In genomic region chr6:161169690-161170089, GRCh38 we compare ENCODE assay signal across 9 cellular contexts.
DNase-seq lines count a peak whose midpoint lies in the region; ATAC-seq, FAIRE-seq and TF ChIP-seq lines count a peak whose summit lies in the region.
"Had no signal": no experiment of that assay in that cellular context is flagged by ENCODE, and none has a peak within 500 bp of the region (broad histone marks: within the 10 kb centered on the region; RNA-seq: fewer than 3 reads in every experiment).

No MANE protein-coding gene starts in this region.

- whole genome bisulfite sequencing in GM12878 (ENCODE audit: insufficient coverage, insufficient replicate concordance, low lambda C conversion rate, missing lambda C conversion rate), result 51% methylated on average over 4 of the region's 4 CpGs

- POLR2A ChIA-PET in GM12878 (lab: Charles Lee), result no interaction called here

- intact Hi-C loops in GM12878 (cut with micrococcal nuclease; ENCODE audit: unreplicated experiment), result no loop called here
- intact Hi-C loops in vagina (cut with DNase I), result no loop called here

- H3K4me3 ChIP-seq in GM12878 (no peak overlapping the region; the same call in 1 of the 2 replicates), vagina (no peak overlapping the region)

- H4K20me1 ChIP-seq in GM12878 (ENCODE audit: control insufficient read depth, insufficient read depth), result no peaks in the 10 kb centered on the region

- peak overlapping the region; percentile 28 for H3K4me2 ChIP-seq in GM12878 (ENCODE audit: control insufficient read depth, insufficient read depth)

- peaks cover 29% of the 10 kb centered on the region for H3K4me1 Mint-ChIP-seq in nephron
- peaks cover 26 to 29% of the 10 kb centered on the region in 2 donors for H3K4me1 Mint-ChIP-seq in natural killer cell treated with Interleukin-12 subunit alpha and Interleukin-12 subunit beta and Interleukin-15 and Interleukin-18, amount 100 ng/mL, for 72 hours (ENCODE audit: low read depth in 2 of 2)

- H3K79me2 ChIP-seq in GM12878 (ENCODE audit: control insufficient read depth, insufficient read depth, low read length), result no peaks in the 10 kb centered on the region

- H2AFZ ChIP-seq in GM12878 (ENCODE audit: control insufficient read depth, low read depth, low read length), result no peak overlapping the region

- in situ Hi-C loops in GM12878 (cut with MboI), result no loop called here

- peaks cover 46% of the 10 kb centered on the region for H3K36me3 Mint-ChIP-seq in nephron (ENCODE audit: low read depth)
- no peaks in the 10 kb centered on the region for H3K36me3 Mint-ChIP-seq in natural killer cell treated with Interleukin-12 subunit alpha and Interleukin-12 subunit beta and Interleukin-15 and Interleukin-18, amount 100 ng/mL, for 72 hours

- no peaks in the 10 kb centered on the region for H3K9me3 ChIP-seq in GM12878 (replicated peaks; ENCODE audit: control insufficient read depth, insufficient read depth, low read length)
- no peaks in the 10 kb centered on the region for H3K9me3 ChIP-seq in vagina

- FAIRE-seq in GM12878 (lab: Jason Lieb, UNC), result no peak

- H3K9me3 Mint-ChIP-seq in nephron, result peaks cover 18% of the 10 kb centered on the region
- no peaks in the 10 kb centered on the region for H3K9me3 Mint-ChIP-seq in natural killer cell treated with Interleukin-12 subunit alpha and Interleukin-12 subunit beta and Interleukin-15 and Interleukin-18, amount 100 ng/mL, for 72 hours

- no TSS peak for BruUV-seq in GM12878 (replicated peaks; lab: Mats Ljungman, UMichigan)

- H3K27ac ChIP-seq in GM12878 (ENCODE audit: control insufficient read depth, insufficient read depth) (no peak overlapping the region), vagina (no peak overlapping the region)

- no peaks in the 10 kb centered on the region for H3K27me3 ChIP-seq in GM12878 (replicated peaks in 1 of 2; ENCODE audit: control insufficient read depth in 2 of 2, insufficient read depth in 2 of 2, low read length in 1 of 2)
- H3K27me3 ChIP-seq in vagina, result no peaks in the 10 kb centered on the region

- no peaks in the 10 kb centered on the region for H3K27me3 Mint-ChIP-seq in nephron (ENCODE audit: low read depth)
- no peaks in the 10 kb centered on the region for H3K27me3 Mint-ChIP-seq in natural killer cell treated with Interleukin-12 subunit alpha and Interleukin-12 subunit beta and Interleukin-15 and Interleukin-18, amount 100 ng/mL, for 72 hours

- TF ChIP-seq RAD21 in GM12878 (IDR thresholded peaks at IDR 0.05; ENCODE audit: insufficient read depth, low read depth, low read length), result no peak

- H3K36me3 ChIP-seq in GM12878 (ENCODE audit: control insufficient read depth in 2 of 2, insufficient read depth in 2 of 2, low read length in 1 of 2) (no peaks in the 10 kb centered on the region), vagina (no peaks in the 10 kb centered on the region)

- DNase-seq in Daoy (ENCODE audit: low read depth), result peak; percentile 88
- peak; percentile 48 for DNase-seq in NCI-H2107 (lab: John Stamatoyannopoulos, UW)
- no peak for DNase-seq in GM12878 (ENCODE audit: low read depth, low spot score)
- DNase-seq in activated gamma-delta T cell (lab: John Stamatoyannopoulos, UW), result no peak
- DNase-seq in vagina (ENCODE audit: extremely low spot score in 2 of 2), result no peak
- no peak for DNase-seq in natural killer cell treated with Interleukin-12 subunit alpha and Interleukin-12 subunit beta and Interleukin-15 and Interleukin-18, amount 100 ng/mL, for 72 hours (ENCODE audit: low spot score)
- DNase-seq: activated CD8-positive, alpha-beta memory T cell treated with anti-CD3 and anti-CD28 coated beads, Interleukin-2, amount 50 U/mL, for 4 hours had no signal

- no peak overlapping the region for H3K9ac ChIP-seq in GM12878 (ENCODE audit: control insufficient read depth, insufficient read depth, low read length)

- H3K27ac Mint-ChIP-seq in nephron, result peak overlapping the region; percentile 14 to 43 (median 40)
- H3K27ac Mint-ChIP-seq in natural killer cell treated with Interleukin-12 subunit alpha and Interleukin-12 subunit beta and Interleukin-15 and Interleukin-18, amount 100 ng/mL, for 72 hours, result no peak overlapping the region

- TF ChIP-seq EP300 in GM12878 (IDR thresholded peaks at IDR 0.05; ENCODE audit: borderline replicate concordance in 1 of 2, control insufficient read depth in 1 of 2, low read depth in 2 of 2, low read length in 2 of 2), result no peak

- SMC1A ChIA-PET in GM12878 (lab: Charles Lee; ENCODE audit: uncharacterized antibody, unreplicated experiment), result interaction anchor here (0.7 to 1.1 kb wide), 2 partner anchors 22 to 37 kb away, joined by 3 to 4 read pairs; no protein-coding TSS in a partner anchor

- TF ChIP-seq CTCF in GM12878 (IDR thresholded peaks at IDR 0.05 in 2 of 3, conservative IDR thresholded peaks at IDR 0.05 in 1 of 3; ENCODE audit: control insufficient read depth in 2 of 3, extremely low read depth in 1 of 3, insufficient read depth in 1 of 3, low read depth in 3 of 3, low read length in 3 of 3) (no peak), nephron (IDR thresholded peaks at IDR 0.05; ENCODE audit: unreplicated experiment in 3 of 3) (no peak), vagina (IDR thresholded peaks at IDR 0.05) (no peak)

- no peak for TF ChIP-seq POLR2A in GM12878 (IDR thresholded peaks at IDR 0.05; ENCODE audit: low read depth, low read length)
- no peak for TF ChIP-seq POLR2A in vagina (IDR thresholded peaks at IDR 0.05)

- H3K4me1 ChIP-seq in GM12878 (ENCODE audit: control insufficient read depth, insufficient read depth, low read length) (peaks cover 12% of the 10 kb centered on the region), vagina (no peaks in the 10 kb centered on the region)

- CTCF ChIA-PET in GM12878 (lab: Yijun Ruan, JAX), result interaction anchor here (1.4 kb wide), 1 partner anchor 92 kb away, joined by 3 read pairs; no protein-coding TSS in a partner anchor

- RAD21 ChIA-PET in GM12878 (lab: Charles Lee; ENCODE audit: unreplicated experiment), result interaction anchor here (1.0 to 1.2 kb wide), 2 partner anchors 35 to 57 kb away, joined by 3 to 4 read pairs; no protein-coding TSS in a partner anchor

- no peak overlapping the region for H3K4me3 Mint-ChIP-seq in nephron
- H3K4me3 Mint-ChIP-seq in natural killer cell treated with Interleukin-12 subunit alpha and Interleukin-12 subunit beta and Interleukin-15 and Interleukin-18, amount 100 ng/mL, for 72 hours, result no peak overlapping the region

- ATAC-seq in GM12878 (no peak), GM21360 (IDR thresholded peaks at IDR 0.05; ENCODE audit: unreplicated experiment) (no peak)
- no peak for ATAC-seq in natural killer cell treated with Interleukin-12 subunit alpha and Interleukin-12 subunit beta and Interleukin-15 and Interleukin-18, amount 100 ng/mL, for 72 hours

TF ChIP-seq in GM12878, 131 proteins besides CTCF, POLR2A, EP300 and RAD21:
- TF ChIP-seq IKZF2 (IDR thresholded peaks at IDR 0.05), result no peak
- TF ChIP-seq CBX3 (IDR thresholded peaks at IDR 0.05; ENCODE audit: borderline replicate concordance, low read depth), result no peak
- no peak for TF ChIP-seq SMARCA5 (IDR thresholded peaks at IDR 0.05)
- TF ChIP-seq PRDM15 (CRISPR knock-in tag; IDR thresholded peaks at IDR 0.05), result no peak

Comparison
In these comparisons a context has a peak if more than half of its experiments do, and no peak if none do; other contexts are left out.
1. DNase-seq: peak in Daoy (single experiment) and NCI-H2107 (single experiment); none in GM12878 (single experiment), activated gamma-delta T cell (single experiment), vagina (0 of 2) and natural killer cell treated with Interleukin-12 subunit alpha and Interleukin-12 subunit beta and Interleukin-15 and Interleukin-18, amount 100 ng/mL, for 72 hours (single experiment).
2. H3K27ac Mint-ChIP-seq: peak in nephron (3 of 3); none in natural killer cell treated with Interleukin-12 subunit alpha and Interleukin-12 subunit beta and Interleukin-15 and Interleukin-18, amount 100 ng/mL, for 72 hours (0 of 2).